ENCODE assay signal across 18 cellular contexts in the genomic region with DNA sequence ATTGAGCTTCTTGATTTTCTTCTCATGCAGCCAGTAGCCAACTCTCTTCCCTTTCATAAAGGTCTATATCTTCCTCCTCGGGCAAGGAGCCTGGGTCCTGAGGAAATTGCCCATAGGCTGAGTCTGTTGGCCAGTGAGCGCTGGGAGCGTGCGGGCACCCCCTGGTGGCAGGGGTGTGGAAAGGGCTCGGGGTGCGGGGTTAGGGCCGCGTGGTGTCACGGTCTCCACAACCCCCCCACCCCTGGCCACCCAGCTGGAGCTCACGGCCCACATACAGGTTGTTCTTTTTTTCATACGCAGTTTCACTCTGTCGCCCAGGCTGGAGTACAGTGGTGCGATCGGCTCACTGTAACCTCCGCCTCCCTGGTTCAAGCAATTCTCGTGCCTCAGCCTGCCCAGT. TPM values are rescaled to one million over a fixed set of nuclear protein-coding genes. Genes with fewer than 3 reads are reported as not detected.
A peak's percentile ranks its signal among the peaks of the same experiment; 100 is the strongest.
DNase-seq lines count a peak whose midpoint lies in the region; ATAC-seq and TF ChIP-seq lines count a peak whose summit lies in the region.
"Had no signal": no experiment of that assay in that cellular context is flagged by ENCODE, and none has a peak within 500 bp of the region (broad histone marks: within the 10 kb centered on the region; RNA-seq: fewer than 3 reads in every experiment).

No MANE protein-coding gene starts in this region.

- in situ Hi-C loops in HAP-1 (cut with MboI; ENCODE audit: low sequenced_read_pairs) = no loop called here

- TF ChIP-seq CTCF in PC-3 (conservative IDR thresholded peaks at IDR 0.05; ENCODE audit: low read depth, low read length) (peak; percentile 28; the same call in 1 of the 2 replicates), glutamatergic neuron (IDR thresholded peaks at IDR 0.05; ENCODE audit: partially characterized antibody, unreplicated experiment) (peak; percentile 15), sigmoid colon (IDR thresholded peaks at IDR 0.05) (no peak), foreskin fibroblast (IDR thresholded peaks at IDR 0.05; ENCODE audit: low read depth, low read length) (no peak)

- H3K4me2 ChIP-seq in PC-3 (ENCODE audit: low read length) = no peak overlapping the region

- H3K4me1 ChIP-seq in PC-3 (ENCODE audit: insufficient read depth, low read length) = no peaks in the 10 kb centered on the region
- no peaks in the 10 kb centered on the region for H3K4me1 ChIP-seq in sigmoid colon
- H3K4me1 ChIP-seq in HAP-1 = no peaks in the 10 kb centered on the region
- H3K4me1 ChIP-seq: BE2C had no signal

- no peaks in the 10 kb centered on the region for H3F3A ChIP-seq in PC-3 (ENCODE audit: low read length, unreplicated experiment)

- H3K4me3 ChIP-seq in H7 (ENCODE audit: insufficient read depth, low read depth, low read length) (no peak overlapping the region), PC-3 (ENCODE audit: low read length) (no peak overlapping the region), sigmoid colon (no peak overlapping the region), foreskin fibroblast (ENCODE audit: low read depth in 1 of 2, low read length in 2 of 2) (no peak overlapping the region), HAP-1 (no peak overlapping the region)

- H3K9me2 ChIP-seq in PC-3 (replicated peaks; ENCODE audit: low read length) = no peaks in the 10 kb centered on the region

- BruUV-seq in PC-3 (replicated peaks; lab: Mats Ljungman, UMichigan) = no TSS peak

- H3K9ac ChIP-seq in PC-3 (ENCODE audit: low read length) = no peak overlapping the region

- H3K9me3 ChIP-seq in PC-3 (ENCODE audit: low read length) (no peaks in the 10 kb centered on the region), sigmoid colon (no peaks in the 10 kb centered on the region), HAP-1 (no peaks in the 10 kb centered on the region)
- H3K9me3 ChIP-seq: BE2C had no signal

- H3K4me3 Mint-ChIP-seq in glutamatergic neuron (ENCODE audit: unreplicated experiment) = no peak overlapping the region
- H3K4me3 Mint-ChIP-seq: CD8-positive, alpha-beta T cell had no signal

- H3K36me3 Mint-ChIP-seq in glutamatergic neuron (ENCODE audit: unreplicated experiment) = no peaks in the 10 kb centered on the region

- no peaks in the 10 kb centered on the region for H3K27me3 ChIP-seq in H7 (ENCODE audit: control insufficient read depth, insufficient read depth, low read length)
- no peaks in the 10 kb centered on the region for H3K27me3 ChIP-seq in PC-3 (ENCODE audit: low read length)
- H3K27me3 ChIP-seq in sigmoid colon = no peaks in the 10 kb centered on the region
- H3K27me3 ChIP-seq in HAP-1 (ENCODE audit: low read depth) = no peaks in the 10 kb centered on the region
- H3K27me3 ChIP-seq: BE2C had no signal

- POLR2A ChIA-PET in PC-3 (lab: Charles Lee; ENCODE audit: unreplicated experiment) = no interaction called here

- WGBS in sigmoid colon, 2 donors = 99% methylated on average over 16 of the region's 16 CpGs

- H3K4me1 Mint-ChIP-seq in glutamatergic neuron (ENCODE audit: low read depth, unreplicated experiment) = no peaks in the 10 kb centered on the region

- H3K27ac Mint-ChIP-seq in glutamatergic neuron (ENCODE audit: unreplicated experiment) = no peak overlapping the region
- H3K27ac Mint-ChIP-seq: CD8-positive, alpha-beta T cell had no signal

- H3K27me3 Mint-ChIP-seq in glutamatergic neuron (ENCODE audit: unreplicated experiment) = no peaks in the 10 kb centered on the region

- CTCF ChIA-PET in PC-3 (lab: Charles Lee) = no interaction called here

- no peak overlapping the region for H2AFZ ChIP-seq in PC-3 (ENCODE audit: low read length)

- no peak for ATAC-seq in PC-3
- no peak for ATAC-seq in GM19452 (IDR thresholded peaks at IDR 0.05; ENCODE audit: unreplicated experiment)
- ATAC-seq: CD8-positive, alpha-beta T cell; Panc1 had no signal

- no peak for TF ChIP-seq EP300 in sigmoid colon (IDR thresholded peaks at IDR 0.05)

- H3K9me3 Mint-ChIP-seq in glutamatergic neuron (ENCODE audit: unreplicated experiment) = peaks cover 1% of the 10 kb centered on the region
- H3K9me3 Mint-ChIP-seq: CD8-positive, alpha-beta T cell had no signal

- peak; percentile 78 for DNase-seq in H7
- no peak for DNase-seq in PC-3
- no peak for DNase-seq in glutamatergic neuron
- DNase-seq in sigmoid colon = peak; percentile 37
- no peak for DNase-seq in foreskin fibroblast
- DNase-seq in HAP-1 (ENCODE audit: low spot score in 2 of 2) = no peak
- DNase-seq: BE2C, HCEC 1CT, KBM-7, NCI-H1092, NCI-H1694, NCI-H446, NCI-H748 treated with DMSO at 0.1 percent for 48 hours, Right ventricle myocardium superior had no signal

- H3K79me2 ChIP-seq in PC-3 (ENCODE audit: low read length) = peaks cover 84% of the 10 kb centered on the region

- TF ChIP-seq POLR2A in sigmoid colon (IDR thresholded peaks at IDR 0.05) = no peak

- H3K27ac ChIP-seq in PC-3 (ENCODE audit: low read length) = no peak overlapping the region
- no peak overlapping the region for H3K27ac ChIP-seq in sigmoid colon
- H3K27ac ChIP-seq: HL-60 had no signal

- intact Hi-C loops in PC-3 (cut with micrococcal nuclease) (no loop called here), sigmoid colon (cut with DNase I) (no loop called here)

- no peaks in the 10 kb centered on the region for H4K20me1 ChIP-seq in PC-3 (ENCODE audit: low read length)

- H3K36me3 ChIP-seq in H7 (replicated peaks; ENCODE audit: control insufficient read depth, insufficient read depth, low read length) (peaks cover 4% of the 10 kb centered on the region; the same call in 1 of the 2 replicates), PC-3 (ENCODE audit: low read depth, low read length) (peaks cover 8% of the 10 kb centered on the region), sigmoid colon (peaks cover 0 to 18% (median 0%) of the 10 kb centered on the region in 4 donors), HAP-1 (replicated peaks) (peaks cover 70% of the 10 kb centered on the region)

RNA-seq across cellular contexts. Expression of gene RBM10, which starts 13.1 kb away (rescaled TPM):
- total RNA-seq in H7 (2014; rRNA removed; shearing (Covaris generic)) = 72.6 and 79.1 TPM in 2 replicates
- total RNA-seq in PC-3 (2014; rRNA removed) = 71.5 and 87.0 TPM in 2 replicates
- total RNA-seq in glutamatergic neuron (ENCODE audit: unreplicated experiment) = 74.6 TPM
- total RNA-seq in sigmoid colon = 10 to 100 TPM; 17.1 to 28.0 (median 22.0) TPM
- 10 to 100 TPM; 15.0 to 44.3 (median 23.8) TPM for polyA plus RNA-seq in sigmoid colon

RNA-seq across cellular contexts. Expression of gene NDUFB11, which starts 13.6 kb away (rescaled TPM):
- 106 and 108 TPM in 2 replicates for total RNA-seq in H7 (2014; rRNA removed; shearing (Covaris generic))
- 164 and 258 TPM in 2 replicates for total RNA-seq in PC-3 (2014; rRNA removed)
- 161 TPM for total RNA-seq in glutamatergic neuron (ENCODE audit: unreplicated experiment)
- 100 to 1,000 TPM in 1 of 4 donors, 10 to 100 TPM in 3; 64.3 to 103 (median 82.8) TPM for total RNA-seq in sigmoid colon
- polyA plus RNA-seq in sigmoid colon = 100 to 1,000 TPM in 1 of 3 donors, 10 to 100 TPM in 2; 82.3 to 124 (median 91.8) TPM

RNA-seq across cellular contexts. Expression of gene UBA1, which starts 35.5 kb away (rescaled TPM):
- 427 and 477 TPM in 2 replicates for total RNA-seq in H7 (2014; rRNA removed; shearing (Covaris generic))
- total RNA-seq in PC-3 (2014; rRNA removed) (282 and 299 TPM in 2 replicates), glutamatergic neuron (ENCODE audit: unreplicated experiment) (503 TPM), sigmoid colon (100 to 1,000 TPM in 1 of 4 donors, 10 to 100 TPM in 3; 74.9 to 112 (median 80.7) TPM)
- 100 to 1,000 TPM in 1 of 3 donors, 10 to 100 TPM in 2; 72.7 to 126 (median 84.2) TPM for polyA plus RNA-seq in sigmoid colon

Comparison
In these comparisons a context has a peak if more than half of its experiments do, and no peak if none do; other contexts are left out.
1. DNase-seq: peak in H7 (single experiment) and sigmoid colon (single experiment); none in PC-3 (single experiment), glutamatergic neuron (single experiment), foreskin fibroblast (0 of 2) and HAP-1 (0 of 2).
2. CTCF ChIP-seq: peak in PC-3 (single experiment) and glutamatergic neuron (single experiment); none in sigmoid colon (0 of 4) and foreskin fibroblast (single experiment).